Comparison of ENCODE assay signal across 16 cellular contexts in the genomic region with DNA sequence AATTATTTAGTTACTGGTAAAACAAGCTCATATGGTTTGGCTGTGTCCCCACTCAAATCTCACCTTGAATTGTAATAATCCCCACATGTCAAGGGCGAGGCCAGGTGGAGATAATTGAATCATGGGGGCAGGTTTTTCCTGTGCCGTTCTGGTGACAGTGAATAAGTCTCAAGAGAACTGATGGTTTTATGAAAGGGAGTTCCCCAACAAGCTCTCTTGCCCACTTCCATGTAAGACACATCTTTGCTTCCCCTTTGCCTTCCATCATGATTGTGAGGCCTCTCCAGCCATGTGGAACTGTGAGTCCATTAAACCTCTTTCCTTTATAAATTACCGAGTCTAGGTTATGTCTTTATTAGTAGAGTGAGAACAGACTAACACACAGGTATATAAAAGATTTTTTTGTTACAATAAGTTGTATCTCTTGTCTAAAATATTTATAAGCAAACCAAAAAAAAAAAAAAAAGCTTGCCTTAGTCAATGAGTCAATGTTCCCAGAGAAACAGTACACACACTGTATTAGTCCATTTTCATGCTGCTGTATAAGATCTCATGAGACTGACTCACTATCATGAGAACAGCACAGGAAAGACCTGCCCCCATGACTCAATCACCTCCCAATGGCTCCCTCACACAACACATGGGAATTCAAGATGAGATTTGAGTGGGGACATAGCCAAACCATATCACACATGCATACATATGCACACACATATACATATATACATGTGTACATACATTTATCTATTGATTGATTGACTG.
DNase-seq lines count a peak whose midpoint lies in the region; ATAC-seq, FAIRE-seq and TF ChIP-seq lines count a peak whose summit lies in the region.
"Had no signal": no experiment of that assay in that cellular context is flagged by ENCODE, and none has a peak within 500 bp of the region (broad histone marks: within the 10 kb centered on the region; RNA-seq: fewer than 3 reads in every experiment).

No MANE protein-coding gene starts in this region.

- H3K9ac ChIP-seq in HepG2 (ENCODE audit: insufficient read depth, low read depth, low read length), result no peak overlapping the region

- no peaks in the 10 kb centered on the region for H3K79me2 ChIP-seq in HepG2 (ENCODE audit: insufficient read depth, low read length)

- no TSS peak for BruUV-seq in HepG2 (replicated peaks; lab: Mats Ljungman, UMichigan)

- POLR2A ChIA-PET in HepG2 (lab: Yijun Ruan, JAX), result no interaction called here

- in situ Hi-C loops in HepG2 (cut with HindIII; ENCODE audit: extremely low pct_ligation_motif_present, low pct_unique_long_range_greater_than_20kb), result no loop called here

- CTCF ChIA-PET in HepG2 (lab: Yijun Ruan, JAX; ENCODE audit: low intra/inter-chr PET ratio, low total read pairs), result no interaction called here

- no peak overlapping the region for H3K27ac ChIP-seq in HepG2 (ENCODE audit: extremely low read length, insufficient read depth, low read length)
- H3K27ac ChIP-seq: RWPE1 had no signal

- H3K27me3 ChIP-seq in HepG2 (ENCODE audit: control insufficient read depth in 1 of 2, insufficient read depth in 2 of 2, low read length in 2 of 2), result no peaks in the 10 kb centered on the region

- TF ChIP-seq EP300 in HepG2 (IDR thresholded peaks at IDR 0.05; ENCODE audit: low read depth in 2 of 2, low read length in 2 of 2) (no peak), HepG2 (CRISPR knock-in tag; IDR thresholded peaks at IDR 0.05; ENCODE audit: borderline replicate concordance) (no peak)

- H2AFZ ChIP-seq in HepG2 (ENCODE audit: low read length), result no peak overlapping the region

- FAIRE-seq in HepG2 (lab: Jason Lieb, UNC), result no peak
- FAIRE-seq: colon had no signal

- TF ChIP-seq CTCF in HepG2 (CRISPR knock-in tag; IDR thresholded peaks at IDR 0.05), result no peak

- no peaks in the 10 kb centered on the region for H3K9me3 ChIP-seq in HepG2 (ENCODE audit: low read length)

- WGBS in HepG2 (ENCODE audit: low lambda C conversion rate), result 0% methylated on average over 3 of the region's 3 CpGs

- intact Hi-C loops in HepG2 (cut with micrococcal nuclease; ENCODE audit: unreplicated experiment), result no loop called here

- no peak for TF ChIP-seq RAD21 in HepG2 (CRISPR knock-in tag; IDR thresholded peaks at IDR 0.05)

- peak; percentile 65 for DNase-seq in EH (ENCODE audit: low read depth)
- DNase-seq in RPMI7951 (ENCODE audit: low read depth), result peak; percentile 48
- DNase-seq in renal cortical epithelial cell (ENCODE audit: low read depth), result peak; percentile 35
- DNase-seq in HepG2 (ENCODE audit: low spot score), result no peak
- DNase-seq in nucleus accumbens (lab: John Stamatoyannopoulos, UW), result no peak
- DNase-seq: activated naive CD4-positive, alpha-beta T cell treated with Interleukin-2 at 50 U/mL for 16 hours; kidney glomerular epithelial cell; NCI-H187; NCI-H69; retina; T1000 had no signal

- no peak overlapping the region for H3K4me3 ChIP-seq in HepG2 (replicated peaks in 1 of 3; ENCODE audit: insufficient read depth in 1 of 3, low read depth in 2 of 3, low read length in 3 of 3)

- no peak for TF ChIP-seq POLR2A in HepG2 (IDR thresholded peaks at IDR 0.05; ENCODE audit: insufficient read depth in 1 of 2, low read depth in 2 of 2, low read length in 2 of 2)

- H3K4me1 ChIP-seq in HepG2 (ENCODE audit: insufficient read depth, low read length), result no peaks in the 10 kb centered on the region

- no peaks in the 10 kb centered on the region for H4K20me1 ChIP-seq in HepG2 (ENCODE audit: insufficient read depth, low read length)

- H3K36me3 ChIP-seq in HepG2 (replicated peaks in 1 of 2; ENCODE audit: control insufficient read depth in 1 of 2, insufficient read depth in 2 of 2, low read length in 2 of 2), result no peaks in the 10 kb centered on the region

- no peak overlapping the region for H3K4me2 ChIP-seq in HepG2 (ENCODE audit: low read depth, low read length)

- ATAC-seq in esophagus mucosa, result peak; percentile 85
- no peak for ATAC-seq in HepG2
- ATAC-seq in HG02571 (IDR thresholded peaks at IDR 0.05; ENCODE audit: unreplicated experiment), result no peak
- ATAC-seq in HG03280 (IDR thresholded peaks at IDR 0.05; ENCODE audit: unreplicated experiment), result no peak

TF ChIP-seq in HepG2, 621 proteins besides CTCF, POLR2A, EP300 and RAD21:
- TF ChIP-seq, protein P1, sequence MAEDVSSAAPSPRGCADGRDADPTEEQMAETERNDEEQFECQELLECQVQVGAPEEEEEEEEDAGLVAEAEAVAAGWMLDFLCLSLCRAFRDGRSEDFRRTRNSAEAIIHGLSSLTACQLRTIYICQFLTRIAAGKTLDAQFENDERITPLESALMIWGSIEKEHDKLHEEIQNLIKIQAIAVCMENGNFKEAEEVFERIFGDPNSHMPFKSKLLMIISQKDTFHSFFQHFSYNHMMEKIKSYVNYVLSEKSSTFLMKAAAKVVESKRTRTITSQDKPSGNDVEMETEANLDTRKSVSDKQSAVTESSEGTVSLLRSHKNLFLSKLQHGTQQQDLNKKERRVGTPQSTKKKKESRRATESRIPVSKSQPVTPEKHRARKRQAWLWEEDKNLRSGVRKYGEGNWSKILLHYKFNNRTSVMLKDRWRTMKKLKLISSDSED (CRISPR knock-in tag; IDR thresholded peaks at IDR 0.05), result no peak
- TF ChIP-seq MIER2 (CRISPR knock-in tag; IDR thresholded peaks at IDR 0.05), result no peak
- TF ChIP-seq, protein P2, sequence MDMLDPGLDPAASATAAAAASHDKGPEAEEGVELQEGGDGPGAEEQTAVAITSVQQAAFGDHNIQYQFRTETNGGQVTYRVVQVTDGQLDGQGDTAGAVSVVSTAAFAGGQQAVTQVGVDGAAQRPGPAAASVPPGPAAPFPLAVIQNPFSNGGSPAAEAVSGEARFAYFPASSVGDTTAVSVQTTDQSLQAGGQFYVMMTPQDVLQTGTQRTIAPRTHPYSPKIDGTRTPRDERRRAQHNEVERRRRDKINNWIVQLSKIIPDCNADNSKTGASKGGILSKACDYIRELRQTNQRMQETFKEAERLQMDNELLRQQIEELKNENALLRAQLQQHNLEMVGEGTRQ (IDR thresholded peaks at IDR 0.05; ENCODE audit: low read depth, low read length), result no peak
- TF ChIP-seq, protein P2 (CRISPR knock-in tag; IDR thresholded peaks at IDR 0.05; ENCODE audit: borderline replicate concordance), result no peak
- no peak for TF ChIP-seq HOXA9 (CRISPR knock-in tag; IDR thresholded peaks at IDR 0.05; ENCODE audit: borderline replicate concordance)
- no peak for TF ChIP-seq ZBTB42 (CRISPR knock-in tag; IDR thresholded peaks at IDR 0.05)

Comparison
In these comparisons a context has a peak if more than half of its experiments do, and no peak if none do; other contexts are left out.
1. DNase-seq: peak in EH (single experiment), RPMI7951 (single experiment) and renal cortical epithelial cell (single experiment); none in HepG2 (single experiment) and nucleus accumbens (0 of 56).